8 cellular contexts compared by ENCODE assay signal in genomic region chr14:22852940-22853767, GRCh38. TPM values are rescaled to one million over a fixed set of nuclear protein-coding genes. Genes with fewer than 3 reads are reported as not detected.
A peak's percentile ranks its signal among the peaks of the same experiment; 100 is the strongest.
DNase-seq lines count a peak whose midpoint lies in the region; ATAC-seq and TF ChIP-seq lines count a peak whose summit lies in the region.

No MANE protein-coding gene starts in this region.

- peaks cover 4% of the 10 kb centered on the region for H3K9me3 Mint-ChIP-seq in activated CD8-positive, alpha-beta T cell treated with anti-CD3 and anti-CD28 coated beads, Interleukin-2, amount 10 ng/mL, durations not matched to agents 7 days and 5 days (ENCODE audit: insufficient read depth)

- H3K27me3 Mint-ChIP-seq in activated CD8-positive, alpha-beta T cell treated with anti-CD3 and anti-CD28 coated beads, Interleukin-2, amount 10 ng/mL, durations not matched to agents 7 days and 5 days (ENCODE audit: low read depth), result peaks cover 18% of the 10 kb centered on the region

- peak overlapping the region; percentile 61 for H3K27ac Mint-ChIP-seq in activated CD8-positive, alpha-beta T cell treated with anti-CD3 and anti-CD28 coated beads, Interleukin-2, amount 10 ng/mL, durations not matched to agents 7 days and 5 days

- CTCF ChIA-PET in AG04449 (lab: Yijun Ruan, JAX), result interaction anchor here (0.7 to 10.9 kb wide), 46 partner anchors 11 to 467 kb away, joined by 3 to 272 read pairs (median 8); partner anchors contain the start of genes ABHD4, DAD1, LRP10 and MMP14
- CTCF ChIA-PET in activated CD8-positive, alpha-beta T cell treated with anti-CD3 and anti-CD28 coated beads, Interleukin-2, amount 10 ng/mL, durations not matched to agents 7 days and 5 days (lab: Charles Lee), result interaction anchor here (0.7 to 25.2 kb wide), 38 partner anchors 8 to 979 kb away, joined by 3 to 590 read pairs (median 5); partner anchors contain the start of genes DAD1, LRP10, MMP14 and MRPL52

- H3K4me1 Mint-ChIP-seq in activated CD8-positive, alpha-beta T cell treated with anti-CD3 and anti-CD28 coated beads, Interleukin-2, amount 10 ng/mL, durations not matched to agents 7 days and 5 days (ENCODE audit: low read depth), result peaks cover 44% of the 10 kb centered on the region

- no peak for DNase-seq in AG04449 (ENCODE audit: low read depth, low spot score)
- DNase-seq in NCI-H82 treated with DMSO at 0.1 percent for 48 hours (lab: John Stamatoyannopoulos, UW; ENCODE audit: unreplicated experiment), result peak; percentile 41
- peak; percentile 91 for DNase-seq in activated CD8-positive, alpha-beta T cell treated with anti-CD3 and anti-CD28 coated beads, Interleukin-2, amount 10 ng/mL, durations not matched to agents 7 days and 5 days
- DNase-seq in effector CD4-positive, alpha-beta T cell, result peak; percentile 84
- peak; percentile 90 for DNase-seq in medulla oblongata (ENCODE audit: extremely low spot score)
- peak; percentile 65 to 97 (median 85) for DNase-seq in stimulated activated CD4-positive, alpha-beta T cell treated with anti-CD3 and anti-CD28 coated beads, TNF-alpha, amount 100 ng/mL, for 1 hour (ENCODE audit: low read depth in 3 of 3, low spot score in 1 of 3)

- peak; percentile 93 for TF ChIP-seq CTCF in AG04449 (IDR thresholded peaks at IDR 0.05; ENCODE audit: insufficient read depth, low read length, missing control alignments)

- H3K36me3 Mint-ChIP-seq in activated CD8-positive, alpha-beta T cell treated with anti-CD3 and anti-CD28 coated beads, Interleukin-2, amount 10 ng/mL, durations not matched to agents 7 days and 5 days (ENCODE audit: low read depth), result no peaks in the 10 kb centered on the region

- peak; percentile 69 for ATAC-seq in GM18868 (IDR thresholded peaks at IDR 0.05; ENCODE audit: unreplicated experiment)
- ATAC-seq in HG03432 (IDR thresholded peaks at IDR 0.05; ENCODE audit: unreplicated experiment), result peak; percentile 85
- ATAC-seq in activated CD8-positive, alpha-beta T cell treated with anti-CD3 and anti-CD28 coated beads, Interleukin-2, amount 10 ng/mL, durations not matched to agents 7 days and 5 days, result peak; percentile 87

- POLR2A ChIA-PET in AG04449 (lab: Yijun Ruan, JAX), result interaction anchor here (0.6 to 7.3 kb wide), 6 partner anchors 16 to 296 kb away, joined by 3 to 158 read pairs (median 6); partner anchors contain the start of genes MMP14, MRPL52 and OXA1L
- POLR2A ChIA-PET in activated CD8-positive, alpha-beta T cell treated with anti-CD3 and anti-CD28 coated beads, Interleukin-2, amount 10 ng/mL, durations not matched to agents 7 days and 5 days (lab: Charles Lee), result interaction anchor here (1.4 to 2.0 kb wide), 3 partner anchors 23 to 283 kb away, joined by 6 to 8 read pairs (median 7); partner anchors contain the start of gene MRPL52

- peak overlapping the region; percentile 59 for H3K4me3 ChIP-seq in AG04449 (ENCODE audit: low read depth, low read length)

- peak overlapping the region; percentile 72 for H3K4me3 Mint-ChIP-seq in activated CD8-positive, alpha-beta T cell treated with anti-CD3 and anti-CD28 coated beads, Interleukin-2, amount 10 ng/mL, durations not matched to agents 7 days and 5 days

RNA-seq across cellular contexts. Expression of gene MMP14, which starts 16.8 kb away (rescaled TPM):
- total RNA-seq in activated CD8-positive, alpha-beta T cell treated with anti-CD3 and anti-CD28 coated beads, Interleukin-2, amount 10 ng/mL, durations not matched to agents 7 days and 5 days, result 1 to 10 TPM; 1.8 to 2.4 TPM

RNA-seq across cellular contexts. Expression of gene LRP10, which starts 18.4 kb away (rescaled TPM):
- 10 to 100 TPM; 37.1 to 40.7 TPM for total RNA-seq in activated CD8-positive, alpha-beta T cell treated with anti-CD3 and anti-CD28 coated beads, Interleukin-2, amount 10 ng/mL, durations not matched to agents 7 days and 5 days

RNA-seq across cellular contexts. Expression of gene MRPL52, which starts 23.5 kb away (rescaled TPM):
- 10 to 100 TPM; 93.9 to 97.3 TPM for total RNA-seq in activated CD8-positive, alpha-beta T cell treated with anti-CD3 and anti-CD28 coated beads, Interleukin-2, amount 10 ng/mL, durations not matched to agents 7 days and 5 days

RNA-seq across cellular contexts. Expression of gene REM2, which starts 29.9 kb away (rescaled TPM):
- total RNA-seq in activated CD8-positive, alpha-beta T cell treated with anti-CD3 and anti-CD28 coated beads, Interleukin-2, amount 10 ng/mL, durations not matched to agents 7 days and 5 days, result under 1 TPM; 0.21 to 0.61 TPM

RNA-seq across cellular contexts. Expression of gene SLC7A7, which starts 37.9 kb away (rescaled TPM):
- under 1 TPM in 1 of 2 experiments, not detected in 1; 0.23 TPM for total RNA-seq in activated CD8-positive, alpha-beta T cell treated with anti-CD3 and anti-CD28 coated beads, Interleukin-2, amount 10 ng/mL, durations not matched to agents 7 days and 5 days
